ENCODE assay signal across 1 cellular context in genomic region chr18:74185860-74186259, GRCh38.
A peak's percentile ranks its signal among the peaks of the same experiment; 100 is the strongest.
TF ChIP-seq lines count a peak whose summit lies in the region.

No MANE protein-coding gene starts in this region.

TF ChIP-seq in HepG2, 621 proteins besides CTCF, POLR2A, EP300 and RAD21:
- TF ChIP-seq THRA (CRISPR knock-in tag; IDR thresholded peaks at IDR 0.05; ENCODE audit: borderline replicate concordance) = no peak
- TF ChIP-seq ZNF788 (CRISPR knock-in tag; IDR thresholded peaks at IDR 0.05; ENCODE audit: borderline replicate concordance) = no peak
- TF ChIP-seq ZNF567 (CRISPR knock-in tag; IDR thresholded peaks at IDR 0.05; ENCODE audit: borderline replicate concordance) = no peak
- peak; percentile 67 for TF ChIP-seq MAFF (IDR thresholded peaks at IDR 0.05; ENCODE audit: low read depth, low read length)
- TF ChIP-seq MAFK (conservative IDR thresholded peaks at IDR 0.05 in 1 of 2, IDR thresholded peaks at IDR 0.05 in 1 of 2; ENCODE audit: low read length in 2 of 2) = peak; percentile 46 to 64; a peak in 3 of 4 replicates
TF ChIP-seq in HepG2: peak in this region for 2.
